8 cellular contexts compared by ENCODE assay signal in the genomic region with DNA sequence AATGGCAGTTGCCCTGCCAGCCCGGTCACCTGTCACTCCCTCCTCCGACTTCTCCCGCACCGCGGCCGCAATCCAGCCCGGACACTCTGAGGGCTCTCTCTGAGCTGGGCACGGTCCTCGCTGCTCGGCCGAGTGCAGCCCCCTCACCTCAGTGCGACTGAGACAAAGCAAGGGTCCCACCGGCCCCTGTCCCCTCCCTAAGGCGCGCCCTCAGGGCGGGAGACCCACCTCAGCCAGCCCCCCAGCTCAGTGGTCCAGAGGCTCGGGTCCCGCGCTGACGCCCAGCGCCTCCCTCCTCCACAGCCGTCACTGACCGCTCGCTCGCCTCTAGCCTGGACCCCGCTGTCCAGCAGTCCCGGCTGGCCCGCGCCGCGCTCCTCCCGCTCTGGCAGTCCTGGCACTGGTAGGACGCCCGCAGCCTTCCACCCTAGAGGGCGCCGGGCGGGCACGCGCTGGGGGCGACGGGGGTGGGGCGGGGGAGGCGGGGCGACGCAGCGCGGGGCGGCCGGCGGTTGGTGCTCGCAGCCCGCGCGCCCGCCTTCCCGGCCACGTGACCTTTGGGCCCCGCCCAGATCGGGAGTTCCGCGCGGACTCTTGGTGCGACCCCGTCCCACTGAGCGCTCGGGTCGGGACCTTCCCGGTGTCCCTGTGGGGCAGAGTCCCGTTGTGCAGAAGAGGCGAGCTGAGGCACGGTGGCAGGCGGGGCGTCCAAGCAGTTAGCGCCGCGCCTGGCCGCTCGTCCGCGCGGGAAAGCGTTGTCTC. TPM values are rescaled to one million over a fixed set of nuclear protein-coding genes. Genes with fewer than 3 reads are reported as not detected.
A peak's percentile ranks its signal among the peaks of the same experiment; 100 is the strongest.
DNase-seq lines count a peak whose midpoint lies in the region; ATAC-seq, FAIRE-seq and TF ChIP-seq lines count a peak whose summit lies in the region.

No MANE protein-coding gene starts in this region.

- H3K27me3 ChIP-seq in H7 (ENCODE audit: control insufficient read depth, insufficient read depth, low read length) (peaks cover 32% of the 10 kb centered on the region), MG63 (no peaks in the 10 kb centered on the region), cardiac muscle cell (peaks cover 55% of the 10 kb centered on the region), pancreas (no peaks in the 10 kb centered on the region), tibial artery (no peaks in the 10 kb centered on the region)

- peak overlapping the region; percentile 89 for H3K4me3 Mint-ChIP-seq in activated naive CD8-positive, alpha-beta T cell

- no peak overlapping the region for H3K27ac ChIP-seq in cardiac muscle cell
- H3K27ac ChIP-seq in pancreas: peak overlapping the region in 1 of 4 donors; percentile 57
- peak overlapping the region in 1 of 2 donors; percentile 42 for H3K27ac ChIP-seq in tibial artery

- no peaks in the 10 kb centered on the region for H3K36me3 Mint-ChIP-seq in activated naive CD8-positive, alpha-beta T cell

- H3K9me3 ChIP-seq in MG63: no peaks in the 10 kb centered on the region
- H3K9me3 ChIP-seq in cardiac muscle cell (ENCODE audit: low read depth): no peaks in the 10 kb centered on the region
- no peaks in the 10 kb centered on the region for H3K9me3 ChIP-seq in pancreas
- no peaks in the 10 kb centered on the region for H3K9me3 ChIP-seq in tibial artery

- no peak for FAIRE-seq in pancreas (lab: Jason Lieb, UNC)

- peaks cover 7% of the 10 kb centered on the region for H3K4me1 Mint-ChIP-seq in activated naive CD8-positive, alpha-beta T cell (ENCODE audit: low read depth)

- WGBS in pancreas, 2 donors: 0 to 1% methylated on average over 58 to 82 of the region's 82 CpGs

- DNase-seq in Daoy (ENCODE audit: low read depth) (peak; percentile 86), H7 (peak; percentile 98), MG63 (peak; percentile 80), SKM-1 treated with dmso at 0.1 percent for 144 hours (lab: John Stamatoyannopoulos, UW; ENCODE audit: unreplicated experiment) (peak; percentile 78), cardiac muscle cell (ENCODE audit: low read depth in 1 of 2, low spot score in 1 of 2) (peak; percentile 54 to 89), pancreas (peak; percentile 77 to 92 (median 84)), tibial artery (peak; percentile 71 to 86)

- no peaks in the 10 kb centered on the region for H3K36me3 ChIP-seq in H7 (replicated peaks; ENCODE audit: control insufficient read depth, insufficient read depth, low read length)
- no peaks in the 10 kb centered on the region for H3K36me3 ChIP-seq in MG63
- no peaks in the 10 kb centered on the region for H3K36me3 ChIP-seq in cardiac muscle cell
- H3K36me3 ChIP-seq in pancreas: no peaks in the 10 kb centered on the region
- no peaks in the 10 kb centered on the region for H3K36me3 ChIP-seq in tibial artery

- H3K4me1 ChIP-seq in cardiac muscle cell (ENCODE audit: low read depth): no peaks in the 10 kb centered on the region
- peaks cover 0 to 8% (median 0%) of the 10 kb centered on the region in 3 donors for H3K4me1 ChIP-seq in pancreas
- peaks cover 0 to 17% (median 11%) of the 10 kb centered on the region in 4 donors for H3K4me1 ChIP-seq in tibial artery

- H3K27me3 Mint-ChIP-seq in activated naive CD8-positive, alpha-beta T cell: no peaks in the 10 kb centered on the region

- H3K4me3 ChIP-seq in H7 (ENCODE audit: insufficient read depth, low read depth, low read length) (peak overlapping the region; percentile 79), MG63 (peak overlapping the region; percentile 78), cardiac muscle cell (peak overlapping the region; percentile 63), pancreas (peak overlapping the region; percentile 60 to 88 (median 78)), tibial artery (peak overlapping the region; percentile 57 to 90)

- no peak overlapping the region for H3K27ac Mint-ChIP-seq in activated naive CD8-positive, alpha-beta T cell

- H3K9me3 Mint-ChIP-seq in activated naive CD8-positive, alpha-beta T cell (ENCODE audit: low read depth): no peaks in the 10 kb centered on the region

- TF ChIP-seq CTCF in cardiac muscle cell (IDR thresholded peaks at IDR 0.05; ENCODE audit: low read depth, low read length) (peak; percentile 14), pancreas (IDR thresholded peaks at IDR 0.05) (no peak), tibial artery (IDR thresholded peaks at IDR 0.05) (peak in 1 of 2 experiments; percentile 25)

- ATAC-seq in pancreas: peak; percentile 93 to 95 (median 94)

- intact Hi-C loops in pancreas (cut with DNase I) (no loop called here), tibial artery (cut with DNase I; ENCODE audit: low total_unique reads) (loop anchor here (5.0 to 10.0 kb wide), 2 partner anchors 102 to 175 kb away; a partner anchor contains a TSS)

RNA-seq across cellular contexts. Expression of a gene that starts 7.9 kb away (rescaled TPM):
- 23.4 and 30.6 TPM in 2 replicates for total RNA-seq in Daoy (2014; rRNA removed; shearing (Covaris generic))
- 19.8 and 20.9 TPM in 2 replicates for total RNA-seq in H7 (2014; rRNA removed; shearing (Covaris generic))
- total RNA-seq in MG63 (2014; rRNA removed; shearing (Covaris generic); ENCODE audit: low replicate concordance): 17.4 and 30.3 TPM in 2 replicates
- total RNA-seq in cardiac muscle cell (24.9 and 27.0 TPM in 2 replicates), pancreas (10 to 100 TPM in 2 of 6 donors, 1 to 10 TPM in 4; 7.9 to 13.2 (median 9.4) TPM)
- polyA plus RNA-seq in cardiac muscle cell (21.4 and 25.5 TPM in 2 replicates), pancreas (10 to 100 TPM; 11.9 to 15.9 TPM)

RNA-seq across cellular contexts. Expression of a gene that starts 43.5 kb away (rescaled TPM):
- 0.46 TPM in 1 of 2 replicates, not detected in the other for total RNA-seq in Daoy (2014; rRNA removed; shearing (Covaris generic))
- 0.33 TPM in 1 of 2 replicates, not detected in the other for total RNA-seq in H7 (2014; rRNA removed; shearing (Covaris generic))
- not detected in 2 replicates for total RNA-seq in MG63 (2014; rRNA removed; shearing (Covaris generic); ENCODE audit: low replicate concordance)
- total RNA-seq in cardiac muscle cell (3.3 and 4.0 TPM in 2 replicates), pancreas (1 to 10 TPM in 5 of 6 donors, under 1 TPM in 1; 0.95 to 3.1 (median 1.6) TPM)
- polyA plus RNA-seq in cardiac muscle cell (0.49 and 1.8 TPM in 2 replicates), pancreas (1 to 10 TPM; 4.5 to 4.9 TPM)
